In genomic region chr17:48619821-48620496, GRCh38 we compare ENCODE assay signal across 1 cellular context.
A peak's percentile ranks its signal among the peaks of the same experiment; 100 is the strongest.
TF ChIP-seq lines count a peak whose summit lies in the region.

No MANE protein-coding gene starts in this region.

TF ChIP-seq in GM23338, 12 proteins besides CTCF, POLR2A, EP300 and RAD21:
- TF ChIP-seq EZH2phosphoT487 (IDR thresholded peaks at IDR 0.05; ENCODE audit: unreplicated experiment) = no peak
- no peak for TF ChIP-seq STAT1 (IDR thresholded peaks at IDR 0.05; ENCODE audit: unreplicated experiment)
- TF ChIP-seq NANOG (IDR thresholded peaks at IDR 0.05; ENCODE audit: borderline replicate concordance) = no peak
- no peak for TF ChIP-seq JUNB (IDR thresholded peaks at IDR 0.05; ENCODE audit: unreplicated experiment)
- TF ChIP-seq EZH2 (IDR thresholded peaks at IDR 0.05; ENCODE audit: low read depth, unreplicated experiment) = peak; percentile 97
- no peak for TF ChIP-seq ZNF114 (CRISPR knock-in tag; IDR thresholded peaks at IDR 0.05)
TF ChIP-seq in GM23338: peak in this region for 1.
